In genomic region chr1:93000751-93001175, GRCh38 we compare ENCODE assay signal across 15 cellular contexts. TPM values are rescaled to one million over a fixed set of nuclear protein-coding genes. Genes with fewer than 3 reads are reported as not detected.
DNase-seq lines count a peak whose midpoint lies in the region; ATAC-seq and TF ChIP-seq lines count a peak whose summit lies in the region.
"Had no signal": no experiment of that assay in that cellular context is flagged by ENCODE, and none has a peak within 500 bp of the region (broad histone marks: within the 10 kb centered on the region; RNA-seq: fewer than 3 reads in every experiment).

No MANE protein-coding gene starts in this region.

- no peak for TF ChIP-seq CTCF in endodermal cell (conservative IDR thresholded peaks at IDR 0.05)

- no peak overlapping the region for H2BK12ac ChIP-seq in trophoblast cell (ENCODE audit: low read length)

- H3K4me1 ChIP-seq in endodermal cell (ENCODE audit: control insufficient read depth, insufficient read depth, low read length) = peaks cover 4% of the 10 kb centered on the region
- peaks cover 6 to 11% of the 10 kb centered on the region in 2 experiments for H3K4me1 ChIP-seq in trophoblast cell (ENCODE audit: control insufficient read depth in 1 of 2, insufficient read depth in 2 of 2, low read length in 2 of 2)

- no peaks in the 10 kb centered on the region for H3K27me3 Mint-ChIP-seq in endodermal cell (ENCODE audit: insufficient read depth)

- H3K27me3 ChIP-seq in endodermal cell (ENCODE audit: control insufficient read depth, insufficient read depth, low read length, poor library complexity, severe bottlenecking) = no peaks in the 10 kb centered on the region
- no peaks in the 10 kb centered on the region for H3K27me3 ChIP-seq in trophoblast cell (ENCODE audit: insufficient read depth, low read length)

- no peak overlapping the region for H3K14ac ChIP-seq in trophoblast cell (ENCODE audit: low read length)

- no peak overlapping the region for H2AK5ac ChIP-seq in trophoblast cell (ENCODE audit: low read length)

- H3K36me3 ChIP-seq in endodermal cell (ENCODE audit: control insufficient read depth, insufficient read depth, low read length) (no peaks in the 10 kb centered on the region), trophoblast cell (ENCODE audit: control insufficient read depth in 1 of 2, insufficient read depth in 2 of 2, low read length in 2 of 2) (no peaks in the 10 kb centered on the region)

- peaks cover 17% of the 10 kb centered on the region for H3K79me1 ChIP-seq in trophoblast cell (ENCODE audit: low read length)

- H3K18ac ChIP-seq in trophoblast cell (ENCODE audit: low read length) = no peak overlapping the region

- no peaks in the 10 kb centered on the region for H3K36me3 Mint-ChIP-seq in endodermal cell (ENCODE audit: low read depth)

- H2BK5ac ChIP-seq in trophoblast cell (ENCODE audit: low read depth, low read length, poor library complexity) = no peak overlapping the region

- H3K9ac ChIP-seq in endodermal cell (ENCODE audit: extremely low read depth, low read length, poor library complexity, severe bottlenecking) (no peak overlapping the region), trophoblast cell (ENCODE audit: low read length) (no peak overlapping the region)

- no peak overlapping the region for H2BK120ac ChIP-seq in trophoblast cell (ENCODE audit: insufficient read depth, low read length, poor library complexity)

- no peak overlapping the region for H3K4me3 Mint-ChIP-seq in endodermal cell
- H3K4me3 Mint-ChIP-seq: HFFc6 had no signal

- H3K4ac ChIP-seq in trophoblast cell (ENCODE audit: low read depth, low read length) = no peak overlapping the region

- H3K4me2 ChIP-seq in trophoblast cell (ENCODE audit: low read length) = peak overlapping the region; percentile 58
- H3K4me2 ChIP-seq: A549 had no signal

- peaks cover 2% of the 10 kb centered on the region for H3K79me2 ChIP-seq in trophoblast cell (ENCODE audit: control insufficient read depth, insufficient read depth, low read length, poor library complexity)

- no peak overlapping the region for H4K8ac ChIP-seq in trophoblast cell (ENCODE audit: low read depth, low read length)

- no peak overlapping the region for H2AFZ ChIP-seq in trophoblast cell (ENCODE audit: insufficient read depth, low read length, poor library complexity)

- peaks cover 18% of the 10 kb centered on the region for H3K4me1 Mint-ChIP-seq in endodermal cell

- H3K23ac ChIP-seq in trophoblast cell (ENCODE audit: low read length) = no peak overlapping the region

- H3K9me3 ChIP-seq in endodermal cell (ENCODE audit: control insufficient read depth, low read length) = no peaks in the 10 kb centered on the region
- H3K9me3 ChIP-seq in trophoblast cell (ENCODE audit: insufficient read depth, low read depth, low read length) = no peaks in the 10 kb centered on the region
- H3K9me3 ChIP-seq: A549 had no signal

- H3K27ac Mint-ChIP-seq in endodermal cell = peak overlapping the region; percentile 79
- H3K27ac Mint-ChIP-seq: HFFc6 had no signal

- no peak overlapping the region for H4K91ac ChIP-seq in trophoblast cell (ENCODE audit: low read depth, low read length)

- DNase-seq in NCI-H2171 treated with DMSO at 0.1 percent for 48 hours (lab: John Stamatoyannopoulos, UW) = peak; percentile 42
- no peak for DNase-seq in NCI-H2171 (lab: John Stamatoyannopoulos, UW)
- peak; percentile 37 for DNase-seq in NCI-H1694 (lab: John Stamatoyannopoulos, UW)
- no peak for DNase-seq in endodermal cell
- DNase-seq in trophoblast cell = peak; percentile 61 to 92
- DNase-seq in NOMO-1 treated with dmso at 0.1 percent for 144 hours (lab: John Stamatoyannopoulos, UW; ENCODE audit: unreplicated experiment) = no peak
- DNase-seq: activated CD4-positive, CD25-positive, alpha-beta regulatory T cell treated with anti-CD3 and anti-CD28 coated beads, Interleukin-2, amount 50 U/mL, for 72 hours; activated T-cell treated with anti-CD3 and anti-CD28 coated beads, Interleukin-2, amount 50 U/mL, for 1 hour; HFFc6; KBM-7 had no signal

- H3K9me3 Mint-ChIP-seq in endodermal cell = no peaks in the 10 kb centered on the region
- H3K9me3 Mint-ChIP-seq: HFFc6 had no signal

- WGBS in endodermal cell (ENCODE audit: insufficient coverage in 1 of 2, insufficient read length in 1 of 2), 2 experiments = 87% methylated on average over 1 of the region's 2 CpGs; no CpG with 5 or more reads in 1 of the 2 experiments
- no CpG with 5 or more reads among the region's 2 CpGs for WGBS in trophoblast cell (ENCODE audit: extremely low coverage, insufficient coverage, insufficient read length)

- H3K27ac ChIP-seq in endodermal cell (ENCODE audit: low read depth, low read length) (no peak overlapping the region), trophoblast cell (ENCODE audit: low read depth, low read length) (peak overlapping the region; percentile 94)
- H3K27ac ChIP-seq: A549 had no signal

- H4K12ac ChIP-seq in trophoblast cell (ENCODE audit: low read depth, low read length) = no peak overlapping the region

- H3K4me3 ChIP-seq in endodermal cell (ENCODE audit: low read length) (no peak overlapping the region), trophoblast cell (ENCODE audit: low read depth, low read length) (no peak overlapping the region)
- H3K4me3 ChIP-seq: A549, lung had no signal

- ATAC-seq in HG03439 (IDR thresholded peaks at IDR 0.05; ENCODE audit: unreplicated experiment) (no peak), HG02798 (IDR thresholded peaks at IDR 0.05; ENCODE audit: poor library complexity, unreplicated experiment) (no peak)
- ATAC-seq: A549, SK-N-SH treated with all-trans-retinoic acid at 6 μM for 48 hours had no signal

RNA-seq across cellular contexts. Expression of gene DIPK1A, which starts 39.5 kb away (rescaled TPM):
- total RNA-seq in endodermal cell = 1 to 10 TPM; 4.0 to 6.6 TPM
- polyA plus RNA-seq in endodermal cell (2013, experiment 1 of 2) = 5.1 TPM
- 4.2 TPM for polyA plus RNA-seq in endodermal cell (2013, experiment 2 of 2)
- 11.7 and 11.8 TPM in 2 replicates for polyA plus RNA-seq in trophoblast cell (2013)

Comparison
In these comparisons a context has a peak if more than half of its experiments do, and no peak if none do; other contexts are left out.
1. DNase-seq: peak in NCI-H2171 treated with DMSO at 0.1 percent for 48 hours (single experiment), NCI-H1694 (single experiment) and trophoblast cell (2 of 2); none in NCI-H2171 (single experiment), endodermal cell (single experiment) and NOMO-1 treated with dmso at 0.1 percent for 144 hours (single experiment).